In the genomic region with DNA sequence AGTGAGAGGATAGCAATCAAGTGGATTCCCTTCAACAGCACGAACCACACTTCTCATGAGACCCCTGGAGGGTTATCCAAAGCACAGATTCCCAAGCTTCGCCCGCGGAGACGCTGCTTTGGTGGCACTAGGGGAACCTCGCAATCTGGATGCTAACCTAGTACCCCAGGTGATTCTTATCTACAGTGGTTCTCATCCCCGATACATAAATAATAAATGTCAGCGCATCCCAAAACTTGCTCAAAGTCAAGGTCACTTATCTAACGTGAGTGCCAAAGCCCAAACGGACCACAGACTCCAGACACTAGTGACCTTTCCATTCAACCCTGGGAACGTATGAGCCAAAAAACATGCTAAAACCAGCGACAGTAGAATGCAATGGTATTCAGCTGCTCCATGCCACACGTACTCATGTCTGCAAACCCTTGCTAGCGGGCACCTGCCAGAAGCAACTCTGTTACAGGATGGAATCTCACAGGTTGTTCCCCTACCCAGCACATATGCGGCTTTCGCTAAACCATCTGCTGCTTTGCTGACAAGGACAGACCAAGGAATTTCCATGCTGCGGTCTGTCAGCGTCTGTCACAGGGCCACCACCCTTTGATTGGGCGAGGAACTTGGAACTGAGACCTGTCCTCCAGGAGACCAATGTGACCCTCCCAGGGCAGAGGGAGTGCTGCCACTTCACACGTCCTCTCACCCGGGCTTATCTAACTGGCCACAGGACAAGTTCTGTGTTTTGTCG, we compare ENCODE assay signal across 1 cellular context.
TF ChIP-seq lines count a peak whose summit lies in the region.

No MANE protein-coding gene starts in this region.

TF ChIP-seq in K562, 482 proteins besides CTCF, POLR2A, EP300 and RAD21 (continued from another document):
- TF ChIP-seq DMBX1 (CRISPR knock-in tag; IDR thresholded peaks at IDR 0.05; ENCODE audit: borderline replicate concordance) (peak; percentile 70; the same call in 1 of the 2 replicates), TAF1 (IDR thresholded peaks at IDR 0.05; ENCODE audit: control insufficient read depth, extremely low read depth, insufficient read depth, low read length, severe bottlenecking) (no peak), JUN (IDR thresholded peaks at IDR 0.05; ENCODE audit: borderline replicate concordance, low read depth, low read length) (no peak), JUN (CRISPR knock-in tag; IDR thresholded peaks at IDR 0.05; ENCODE audit: borderline replicate concordance) (no peak), POLR2H (tag; IDR thresholded peaks at IDR 0.05; ENCODE audit: low read depth) (no peak), ARHGAP35 (IDR thresholded peaks at IDR 0.05; ENCODE audit: partially characterized antibody) (no peak), POLR3A (IDR thresholded peaks at IDR 0.05; ENCODE audit: borderline replicate concordance, extremely low read depth, insufficient read depth, insufficient read length) (no peak), SP2 (IDR thresholded peaks at IDR 0.05; ENCODE audit: extremely low read depth, low read depth, low read length, poor library complexity, severe bottlenecking) (no peak), KLF1 (tag; IDR thresholded peaks at IDR 0.05) (0 out of 2 replicates have a peak, but pooled peaks have one; percentile 20), PTTG1 (tag; IDR thresholded peaks at IDR 0.05; ENCODE audit: low read depth) (peak; percentile 37; the same call in 1 of the 2 replicates), ZNF311 (CRISPR knock-in tag; IDR thresholded peaks at IDR 0.05) (0 out of 2 replicates have a peak, but pooled peaks have one; percentile 22), NFRKB (IDR thresholded peaks at IDR 0.05; ENCODE audit: low read depth) (peak; percentile 46; the same call in 1 of the 2 replicates), ZNF507 (tag; conservative IDR thresholded peaks at IDR 0.05) (no peak), SMAD2 (IDR thresholded peaks at IDR 0.05; ENCODE audit: low read depth, low read length) (no peak), MIER1 (IDR thresholded peaks at IDR 0.05; ENCODE audit: low read depth) (no peak), SMAD3 (CRISPR knock-in tag; conservative IDR thresholded peaks at IDR 0.05) (no peak), STAT5B (CRISPR knock-in tag; IDR thresholded peaks at IDR 0.05) (no peak), ZNF583 (CRISPR knock-in tag; IDR thresholded peaks at IDR 0.05) (peak; percentile 17), ZNF766 (CRISPR knock-in tag; conservative IDR thresholded peaks at IDR 0.05) (no peak), FOXA3 (CRISPR knock-in tag; conservative IDR thresholded peaks at IDR 0.05 in 1 of 2, IDR thresholded peaks at IDR 0.05 in 1 of 2) (no peak), TARDBP (IDR thresholded peaks at IDR 0.05) (no peak), ZNF175 (CRISPR knock-in tag; IDR thresholded peaks at IDR 0.05; ENCODE audit: low read depth) (peak; percentile 73; the same call in 1 of the 2 replicates), POLR2G (IDR thresholded peaks at IDR 0.05; ENCODE audit: low read depth, low read length) (no peak), DPF2 (IDR thresholded peaks at IDR 0.05) (no peak), NR2C2 (CRISPR knock-in tag; IDR thresholded peaks at IDR 0.05) (0 out of 2 replicates have a peak, but pooled peaks have one; percentile 38), NR2C2 (tag; IDR thresholded peaks at IDR 0.05) (0 out of 2 replicates have a peak, but pooled peaks have one; percentile 17), ZNF384 (IDR thresholded peaks at IDR 0.05; ENCODE audit: low read depth, low read length) (no peak), SRSF3 (IDR thresholded peaks at IDR 0.05; ENCODE audit: insufficient read depth, low read length) (no peak), NONO (IDR thresholded peaks at IDR 0.05; ENCODE audit: low read depth in 2 of 2, low read length in 1 of 2) (no peak), MAFK (IDR thresholded peaks at IDR 0.05; ENCODE audit: low read length) (no peak), RBBP5 (IDR thresholded peaks at IDR 0.05; ENCODE audit: borderline replicate concordance, insufficient read depth, low read length, poor library complexity, severe bottlenecking) (no peak), SLC30A9 (CRISPR knock-in tag; IDR thresholded peaks at IDR 0.05) (no peak), NR4A1 (CRISPR knock-in tag; IDR thresholded peaks at IDR 0.05) (no peak), NR4A1 (tag; IDR thresholded peaks at IDR 0.05) (no peak), ZBTB7A (IDR thresholded peaks at IDR 0.05; ENCODE audit: borderline replicate concordance, control insufficient read depth, low read depth, low read length) (no peak)
- TF ChIP-seq, protein P1, sequence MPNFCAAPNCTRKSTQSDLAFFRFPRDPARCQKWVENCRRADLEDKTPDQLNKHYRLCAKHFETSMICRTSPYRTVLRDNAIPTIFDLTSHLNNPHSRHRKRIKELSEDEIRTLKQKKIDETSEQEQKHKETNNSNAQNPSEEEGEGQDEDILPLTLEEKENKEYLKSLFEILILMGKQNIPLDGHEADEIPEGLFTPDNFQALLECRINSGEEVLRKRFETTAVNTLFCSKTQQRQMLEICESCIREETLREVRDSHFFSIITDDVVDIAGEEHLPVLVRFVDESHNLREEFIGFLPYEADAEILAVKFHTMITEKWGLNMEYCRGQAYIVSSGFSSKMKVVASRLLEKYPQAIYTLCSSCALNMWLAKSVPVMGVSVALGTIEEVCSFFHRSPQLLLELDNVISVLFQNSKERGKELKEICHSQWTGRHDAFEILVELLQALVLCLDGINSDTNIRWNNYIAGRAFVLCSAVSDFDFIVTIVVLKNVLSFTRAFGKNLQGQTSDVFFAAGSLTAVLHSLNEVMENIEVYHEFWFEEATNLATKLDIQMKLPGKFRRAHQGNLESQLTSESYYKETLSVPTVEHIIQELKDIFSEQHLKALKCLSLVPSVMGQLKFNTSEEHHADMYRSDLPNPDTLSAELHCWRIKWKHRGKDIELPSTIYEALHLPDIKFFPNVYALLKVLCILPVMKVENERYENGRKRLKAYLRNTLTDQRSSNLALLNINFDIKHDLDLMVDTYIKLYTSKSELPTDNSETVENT (CRISPR knock-in tag; IDR thresholded peaks at IDR 0.05), result no peak
- TF ChIP-seq, protein P2, sequence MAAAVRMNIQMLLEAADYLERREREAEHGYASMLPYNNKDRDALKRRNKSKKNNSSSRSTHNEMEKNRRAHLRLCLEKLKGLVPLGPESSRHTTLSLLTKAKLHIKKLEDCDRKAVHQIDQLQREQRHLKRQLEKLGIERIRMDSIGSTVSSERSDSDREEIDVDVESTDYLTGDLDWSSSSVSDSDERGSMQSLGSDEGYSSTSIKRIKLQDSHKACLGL (CRISPR knock-in tag; IDR thresholded peaks at IDR 0.05; ENCODE audit: borderline replicate concordance, poor library complexity, severe bottlenecking), result no peak
- TF ChIP-seq, protein P3, sequence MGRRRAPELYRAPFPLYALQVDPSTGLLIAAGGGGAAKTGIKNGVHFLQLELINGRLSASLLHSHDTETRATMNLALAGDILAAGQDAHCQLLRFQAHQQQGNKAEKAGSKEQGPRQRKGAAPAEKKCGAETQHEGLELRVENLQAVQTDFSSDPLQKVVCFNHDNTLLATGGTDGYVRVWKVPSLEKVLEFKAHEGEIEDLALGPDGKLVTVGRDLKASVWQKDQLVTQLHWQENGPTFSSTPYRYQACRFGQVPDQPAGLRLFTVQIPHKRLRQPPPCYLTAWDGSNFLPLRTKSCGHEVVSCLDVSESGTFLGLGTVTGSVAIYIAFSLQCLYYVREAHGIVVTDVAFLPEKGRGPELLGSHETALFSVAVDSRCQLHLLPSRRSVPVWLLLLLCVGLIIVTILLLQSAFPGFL (CRISPR knock-in tag; IDR thresholded peaks at IDR 0.05), result no peak
- TF ChIP-seq, protein P4, sequence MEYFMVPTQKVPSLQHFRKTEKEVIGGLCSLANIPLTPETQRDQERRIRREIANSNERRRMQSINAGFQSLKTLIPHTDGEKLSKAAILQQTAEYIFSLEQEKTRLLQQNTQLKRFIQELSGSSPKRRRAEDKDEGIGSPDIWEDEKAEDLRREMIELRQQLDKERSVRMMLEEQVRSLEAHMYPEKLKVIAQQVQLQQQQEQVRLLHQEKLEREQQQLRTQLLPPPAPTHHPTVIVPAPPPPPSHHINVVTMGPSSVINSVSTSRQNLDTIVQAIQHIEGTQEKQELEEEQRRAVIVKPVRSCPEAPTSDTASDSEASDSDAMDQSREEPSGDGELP (CRISPR knock-in tag; IDR thresholded peaks at IDR 0.05; ENCODE audit: borderline replicate concordance), result no peak
- TF ChIP-seq, protein P5, sequence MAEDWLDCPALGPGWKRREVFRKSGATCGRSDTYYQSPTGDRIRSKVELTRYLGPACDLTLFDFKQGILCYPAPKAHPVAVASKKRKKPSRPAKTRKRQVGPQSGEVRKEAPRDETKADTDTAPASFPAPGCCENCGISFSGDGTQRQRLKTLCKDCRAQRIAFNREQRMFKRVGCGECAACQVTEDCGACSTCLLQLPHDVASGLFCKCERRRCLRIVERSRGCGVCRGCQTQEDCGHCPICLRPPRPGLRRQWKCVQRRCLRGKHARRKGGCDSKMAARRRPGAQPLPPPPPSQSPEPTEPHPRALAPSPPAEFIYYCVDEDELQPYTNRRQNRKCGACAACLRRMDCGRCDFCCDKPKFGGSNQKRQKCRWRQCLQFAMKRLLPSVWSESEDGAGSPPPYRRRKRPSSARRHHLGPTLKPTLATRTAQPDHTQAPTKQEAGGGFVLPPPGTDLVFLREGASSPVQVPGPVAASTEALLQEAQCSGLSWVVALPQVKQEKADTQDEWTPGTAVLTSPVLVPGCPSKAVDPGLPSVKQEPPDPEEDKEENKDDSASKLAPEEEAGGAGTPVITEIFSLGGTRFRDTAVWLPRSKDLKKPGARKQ (CRISPR knock-in tag; IDR thresholded peaks at IDR 0.05), result peak; percentile 55; the same call in 1 of the 2 replicates
- TF ChIP-seq, protein P6, sequence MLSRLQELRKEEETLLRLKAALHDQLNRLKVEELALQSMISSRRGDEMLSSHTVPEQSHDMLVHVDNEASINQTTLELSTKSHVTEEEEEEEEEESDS (CRISPR knock-in tag; IDR thresholded peaks at IDR 0.05), result no peak
- TF ChIP-seq, protein P7, sequence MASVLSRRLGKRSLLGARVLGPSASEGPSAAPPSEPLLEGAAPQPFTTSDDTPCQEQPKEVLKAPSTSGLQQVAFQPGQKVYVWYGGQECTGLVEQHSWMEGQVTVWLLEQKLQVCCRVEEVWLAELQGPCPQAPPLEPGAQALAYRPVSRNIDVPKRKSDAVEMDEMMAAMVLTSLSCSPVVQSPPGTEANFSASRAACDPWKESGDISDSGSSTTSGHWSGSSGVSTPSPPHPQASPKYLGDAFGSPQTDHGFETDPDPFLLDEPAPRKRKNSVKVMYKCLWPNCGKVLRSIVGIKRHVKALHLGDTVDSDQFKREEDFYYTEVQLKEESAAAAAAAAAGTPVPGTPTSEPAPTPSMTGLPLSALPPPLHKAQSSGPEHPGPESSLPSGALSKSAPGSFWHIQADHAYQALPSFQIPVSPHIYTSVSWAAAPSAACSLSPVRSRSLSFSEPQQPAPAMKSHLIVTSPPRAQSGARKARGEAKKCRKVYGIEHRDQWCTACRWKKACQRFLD (CRISPR knock-in tag; IDR thresholded peaks at IDR 0.05), result peak; percentile 71
- TF ChIP-seq, protein P8, sequence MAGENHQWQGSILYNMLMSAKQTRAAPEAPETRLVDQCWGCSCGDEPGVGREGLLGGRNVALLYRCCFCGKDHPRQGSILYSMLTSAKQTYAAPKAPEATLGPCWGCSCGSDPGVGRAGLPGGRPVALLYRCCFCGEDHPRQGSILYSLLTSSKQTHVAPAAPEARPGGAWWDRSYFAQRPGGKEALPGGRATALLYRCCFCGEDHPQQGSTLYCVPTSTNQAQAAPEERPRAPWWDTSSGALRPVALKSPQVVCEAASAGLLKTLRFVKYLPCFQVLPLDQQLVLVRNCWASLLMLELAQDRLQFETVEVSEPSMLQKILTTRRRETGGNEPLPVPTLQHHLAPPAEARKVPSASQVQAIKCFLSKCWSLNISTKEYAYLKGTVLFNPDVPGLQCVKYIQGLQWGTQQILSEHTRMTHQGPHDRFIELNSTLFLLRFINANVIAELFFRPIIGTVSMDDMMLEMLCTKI (IDR thresholded peaks at IDR 0.05; ENCODE audit: partially characterized antibody), result no peak
- TF ChIP-seq, protein P9, sequence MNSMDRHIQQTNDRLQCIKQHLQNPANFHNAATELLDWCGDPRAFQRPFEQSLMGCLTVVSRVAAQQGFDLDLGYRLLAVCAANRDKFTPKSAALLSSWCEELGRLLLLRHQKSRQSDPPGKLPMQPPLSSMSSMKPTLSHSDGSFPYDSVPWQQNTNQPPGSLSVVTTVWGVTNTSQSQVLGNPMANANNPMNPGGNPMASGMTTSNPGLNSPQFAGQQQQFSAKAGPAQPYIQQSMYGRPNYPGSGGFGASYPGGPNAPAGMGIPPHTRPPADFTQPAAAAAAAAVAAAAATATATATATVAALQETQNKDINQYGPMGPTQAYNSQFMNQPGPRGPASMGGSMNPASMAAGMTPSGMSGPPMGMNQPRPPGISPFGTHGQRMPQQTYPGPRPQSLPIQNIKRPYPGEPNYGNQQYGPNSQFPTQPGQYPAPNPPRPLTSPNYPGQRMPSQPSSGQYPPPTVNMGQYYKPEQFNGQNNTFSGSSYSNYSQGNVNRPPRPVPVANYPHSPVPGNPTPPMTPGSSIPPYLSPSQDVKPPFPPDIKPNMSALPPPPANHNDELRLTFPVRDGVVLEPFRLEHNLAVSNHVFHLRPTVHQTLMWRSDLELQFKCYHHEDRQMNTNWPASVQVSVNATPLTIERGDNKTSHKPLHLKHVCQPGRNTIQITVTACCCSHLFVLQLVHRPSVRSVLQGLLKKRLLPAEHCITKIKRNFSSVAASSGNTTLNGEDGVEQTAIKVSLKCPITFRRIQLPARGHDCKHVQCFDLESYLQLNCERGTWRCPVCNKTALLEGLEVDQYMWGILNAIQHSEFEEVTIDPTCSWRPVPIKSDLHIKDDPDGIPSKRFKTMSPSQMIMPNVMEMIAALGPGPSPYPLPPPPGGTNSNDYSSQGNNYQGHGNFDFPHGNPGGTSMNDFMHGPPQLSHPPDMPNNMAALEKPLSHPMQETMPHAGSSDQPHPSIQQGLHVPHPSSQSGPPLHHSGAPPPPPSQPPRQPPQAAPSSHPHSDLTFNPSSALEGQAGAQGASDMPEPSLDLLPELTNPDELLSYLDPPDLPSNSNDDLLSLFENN (IDR thresholded peaks at IDR 0.05; ENCODE audit: low read depth in 2 of 2, low read length in 2 of 2), result no peak
TF ChIP-seq in K562: peak in this region for 40.
